1 cellular context compared by ENCODE assay signal in the genomic region with DNA sequence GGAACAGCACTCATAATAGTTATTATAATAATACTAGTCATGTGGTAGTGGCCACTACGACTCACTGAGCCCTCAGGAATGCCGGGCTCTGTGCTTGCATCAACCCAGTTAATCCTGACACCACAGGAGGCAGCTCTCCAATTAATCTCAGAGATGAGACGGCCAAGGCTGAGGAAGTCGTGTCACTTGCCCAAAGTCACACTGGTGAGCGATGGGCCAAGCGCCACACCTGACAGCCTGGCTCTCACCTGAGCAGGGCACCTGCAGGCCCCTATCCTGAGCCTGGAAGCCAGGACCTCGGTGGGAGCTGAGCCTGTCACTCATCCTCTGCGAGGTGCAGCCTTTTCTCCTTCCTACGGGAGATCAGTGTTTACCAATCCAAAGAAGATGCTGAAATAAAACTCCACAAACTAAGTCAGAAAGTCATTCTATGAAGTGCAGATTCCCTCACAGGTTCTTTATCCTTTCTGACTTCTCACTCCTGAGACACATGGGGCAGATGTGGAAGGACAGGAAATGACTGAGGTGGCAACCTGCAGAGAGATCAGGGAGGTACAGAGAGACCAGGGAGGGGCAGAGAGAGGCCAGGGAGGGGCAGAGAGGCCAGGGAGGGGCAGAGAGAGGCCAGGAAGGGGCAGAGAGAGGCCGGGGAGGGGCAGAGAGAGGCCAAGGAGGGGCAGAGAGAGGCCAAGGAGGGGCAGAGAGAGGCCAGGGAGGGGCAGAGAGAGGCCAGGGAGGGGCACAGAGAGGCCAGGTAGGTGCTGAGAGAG.
TF ChIP-seq lines count a peak whose summit lies in the region.

No MANE protein-coding gene starts in this region.

TF ChIP-seq in HepG2, 621 proteins besides CTCF, POLR2A, EP300 and RAD21 (continued from another document):
- TF ChIP-seq, protein P1, sequence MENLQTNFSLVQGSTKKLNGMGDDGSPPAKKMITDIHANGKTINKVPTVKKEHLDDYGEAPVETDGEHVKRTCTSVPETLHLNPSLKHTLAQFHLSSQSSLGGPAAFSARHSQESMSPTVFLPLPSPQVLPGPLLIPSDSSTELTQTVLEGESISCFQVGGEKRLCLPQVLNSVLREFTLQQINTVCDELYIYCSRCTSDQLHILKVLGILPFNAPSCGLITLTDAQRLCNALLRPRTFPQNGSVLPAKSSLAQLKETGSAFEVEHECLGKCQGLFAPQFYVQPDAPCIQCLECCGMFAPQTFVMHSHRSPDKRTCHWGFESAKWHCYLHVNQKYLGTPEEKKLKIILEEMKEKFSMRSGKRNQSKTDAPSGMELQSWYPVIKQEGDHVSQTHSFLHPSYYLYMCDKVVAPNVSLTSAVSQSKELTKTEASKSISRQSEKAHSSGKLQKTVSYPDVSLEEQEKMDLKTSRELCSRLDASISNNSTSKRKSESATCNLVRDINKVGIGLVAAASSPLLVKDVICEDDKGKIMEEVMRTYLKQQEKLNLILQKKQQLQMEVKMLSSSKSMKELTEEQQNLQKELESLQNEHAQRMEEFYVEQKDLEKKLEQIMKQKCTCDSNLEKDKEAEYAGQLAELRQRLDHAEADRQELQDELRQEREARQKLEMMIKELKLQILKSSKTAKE (CRISPR knock-in tag; IDR thresholded peaks at IDR 0.05; ENCODE audit: borderline replicate concordance): no peak
